ENCODE assay signal across 33 cellular contexts in genomic region chr1:242059976-242060375, GRCh38.
"Had no signal": no experiment of that assay in that cellular context is flagged by ENCODE, and none has a peak within 500 bp of the region (broad histone marks: within the 10 kb centered on the region; RNA-seq: fewer than 3 reads in every experiment).

No MANE protein-coding gene starts in this region.

- H3K4me1 ChIP-seq: ascending aorta had no signal

- H3K36me3 Mint-ChIP-seq: activated CD4-positive, alpha-beta memory T cell treated with anti-CD3 and anti-CD28 coated beads for 36 hours; activated naive CD4-positive, alpha-beta T cell treated with anti-CD3 and anti-CD28 coated beads, Interleukin-2, amount 50 U/mL, for 24 hours; activated naive CD8-positive, alpha-beta T cell; activated naive CD8-positive, alpha-beta T cell treated with anti-CD3 and anti-CD28 coated beads, Interleukin-2, amount 10 ng/mL, durations not matched to agents 7 days and 5 days; brain; T-cell had no signal

- H3K4me3 ChIP-seq: ascending aorta, cardiac muscle cell had no signal

- H3K9me3 Mint-ChIP-seq: activated B cell treated with CpG ODN at 0.5 μM for 24 hours; activated CD4-positive, alpha-beta memory T cell treated with anti-CD3 and anti-CD28 coated beads for 36 hours; activated CD4-positive, alpha-beta T cell treated with anti-CD3 and anti-CD28 coated beads, Interleukin-2, amount 10 ng/mL, durations not matched to agents 24 days and 14 days; activated CD8-positive, alpha-beta T cell treated with anti-CD3 and anti-CD28 coated beads for 36 hours; activated naive CD4-positive, alpha-beta T cell treated with anti-CD3 and anti-CD28 coated beads for 36 hours; activated naive CD4-positive, alpha-beta T cell treated with anti-CD3 and anti-CD28 coated beads, Interleukin-2, amount 50 U/mL, for 24 hours; activated naive CD8-positive, alpha-beta T cell treated with anti-CD3 and anti-CD28 coated beads, Interleukin-2, amount 10 ng/mL, durations not matched to agents 7 days and 5 days; activated naive CD8-positive, alpha-beta T cell treated with anti-CD3 and anti-CD28 coated beads, Interleukin-2, amount 50 U/mL, for 24 hours; activated T-cell treated with anti-CD3 and anti-CD28 coated beads, Interleukin-2, amount 50 U/mL, for 4 hours; activated T-cell treated with anti-CD3 and anti-CD28 coated beads, Interleukin-2, amount 50 U/mL, for 72 hours; activated T-helper 1 cell treated with anti-CD3 and anti-CD28 coated beads, Interleukin-12 subunit alpha, Interleukin-12 subunit beta, Interleukin-2, Interleukin-4 antibody, amounts not matched to agents 30 ng/mL and 10 ng/mL and 1 ng/mL, durations not matched to agents 14 hours and 24 hours and 36 hours; activated T-helper 17 cell treated with anti-CD3 and anti-CD28 coated beads, Interleukin-2, amount 50 U/mL, for 72 hours; central memory CD8-positive, alpha-beta T cell; T-cell had no signal

- H3K9me3 ChIP-seq: ascending aorta had no signal

- H3K27me3 ChIP-seq: ascending aorta, cardiac muscle cell had no signal

- H3K27ac Mint-ChIP-seq: activated B cell treated with CpG ODN at 0.5 μM for 24 hours; activated CD4-positive, alpha-beta memory T cell treated with anti-CD3 and anti-CD28 coated beads for 36 hours; activated CD4-positive, alpha-beta T cell treated with anti-CD3 and anti-CD28 coated beads, Interleukin-2, amount 10 ng/mL, durations not matched to agents 24 days and 14 days; activated CD8-positive, alpha-beta T cell treated with anti-CD3 and anti-CD28 coated beads for 36 hours; activated naive CD4-positive, alpha-beta T cell treated with anti-CD3 and anti-CD28 coated beads for 36 hours; activated naive CD4-positive, alpha-beta T cell treated with anti-CD3 and anti-CD28 coated beads, Interleukin-2, amount 50 U/mL, for 24 hours; activated naive CD8-positive, alpha-beta T cell; activated naive CD8-positive, alpha-beta T cell treated with anti-CD3 and anti-CD28 coated beads, Interleukin-2, amount 10 ng/mL, durations not matched to agents 7 days and 5 days; activated naive CD8-positive, alpha-beta T cell treated with anti-CD3 and anti-CD28 coated beads, Interleukin-2, amount 50 U/mL, for 24 hours; activated T-cell treated with anti-CD3 and anti-CD28 coated beads, Interleukin-2, amount 50 U/mL, for 72 hours; activated T-helper 1 cell treated with anti-CD3 and anti-CD28 coated beads, Interleukin-12 subunit alpha, Interleukin-12 subunit beta, Interleukin-2, Interleukin-4 antibody, amounts not matched to agents 30 ng/mL and 10 ng/mL and 1 ng/mL, durations not matched to agents 14 hours and 24 hours and 36 hours; activated T-helper 17 cell treated with anti-CD3 and anti-CD28 coated beads, Interleukin-2, amount 50 U/mL, for 72 hours; T-cell; T-helper 17 cell had no signal

- H3K27me3 Mint-ChIP-seq: activated B cell treated with CpG ODN at 0.5 μM for 24 hours; activated CD4-positive, alpha-beta memory T cell treated with anti-CD3 and anti-CD28 coated beads for 36 hours; activated CD4-positive, alpha-beta T cell treated with anti-CD3 and anti-CD28 coated beads, Interleukin-2, amount 10 ng/mL, durations not matched to agents 24 days and 14 days; activated CD8-positive, alpha-beta T cell treated with anti-CD3 and anti-CD28 coated beads for 36 hours; activated naive CD8-positive, alpha-beta T cell; activated naive CD8-positive, alpha-beta T cell treated with anti-CD3 and anti-CD28 coated beads, Interleukin-2, amount 10 ng/mL, durations not matched to agents 7 days and 5 days; activated T-helper 17 cell treated with anti-CD3 and anti-CD28 coated beads, Interleukin-2, amount 50 U/mL, for 72 hours; central memory CD8-positive, alpha-beta T cell had no signal

- H3K4me1 Mint-ChIP-seq: activated B cell treated with CpG ODN at 0.5 μM for 24 hours; activated CD4-positive, alpha-beta T cell treated with anti-CD3 and anti-CD28 coated beads, Interleukin-2, amount 10 ng/mL, durations not matched to agents 24 days and 14 days; activated naive CD4-positive, alpha-beta T cell treated with anti-CD3 and anti-CD28 coated beads, Interleukin-2, amount 50 U/mL, for 24 hours; activated naive CD8-positive, alpha-beta T cell treated with anti-CD3 and anti-CD28 coated beads, Interleukin-2, amount 10 ng/mL, durations not matched to agents 7 days and 5 days; activated naive CD8-positive, alpha-beta T cell treated with anti-CD3 and anti-CD28 coated beads, Interleukin-2, amount 50 U/mL, for 24 hours; activated T-helper 17 cell treated with anti-CD3 and anti-CD28 coated beads, Interleukin-2, amount 50 U/mL, for 72 hours; central memory CD8-positive, alpha-beta T cell; T-cell; T-helper 17 cell had no signal

- H3K4me3 Mint-ChIP-seq: activated B cell treated with CpG ODN at 0.5 μM for 24 hours; activated CD4-positive, alpha-beta memory T cell treated with anti-CD3 and anti-CD28 coated beads for 36 hours; activated CD4-positive, alpha-beta T cell treated with anti-CD3 and anti-CD28 coated beads, Interleukin-2, amount 10 ng/mL, durations not matched to agents 24 days and 14 days; activated CD8-positive, alpha-beta T cell treated with anti-CD3 and anti-CD28 coated beads for 36 hours; activated naive CD4-positive, alpha-beta T cell treated with anti-CD3 and anti-CD28 coated beads for 36 hours; activated naive CD4-positive, alpha-beta T cell treated with anti-CD3 and anti-CD28 coated beads, Interleukin-2, amount 50 U/mL, for 24 hours; activated naive CD8-positive, alpha-beta T cell; activated naive CD8-positive, alpha-beta T cell treated with anti-CD3 and anti-CD28 coated beads, Interleukin-2, amount 10 ng/mL, durations not matched to agents 7 days and 5 days; activated naive CD8-positive, alpha-beta T cell treated with anti-CD3 and anti-CD28 coated beads, Interleukin-2, amount 50 U/mL, for 24 hours; activated T-cell treated with anti-CD3 and anti-CD28 coated beads, Interleukin-2, amount 50 U/mL, for 4 hours; activated T-cell treated with anti-CD3 and anti-CD28 coated beads, Interleukin-2, amount 50 U/mL, for 72 hours; activated T-helper 1 cell treated with anti-CD3 and anti-CD28 coated beads, Interleukin-12 subunit alpha, Interleukin-12 subunit beta, Interleukin-2, Interleukin-4 antibody, amounts not matched to agents 30 ng/mL and 10 ng/mL and 1 ng/mL, durations not matched to agents 14 hours and 24 hours and 36 hours; activated T-helper 17 cell treated with anti-CD3 and anti-CD28 coated beads, Interleukin-2, amount 50 U/mL, for 72 hours; brain; central memory CD8-positive, alpha-beta T cell; T-cell; T-helper 17 cell had no signal

- ATAC-seq: activated CD8-positive, alpha-beta T cell treated with anti-CD3 and anti-CD28 coated beads for 36 hours; activated naive CD8-positive, alpha-beta T cell treated with anti-CD3 and anti-CD28 coated beads, Interleukin-2, amount 50 U/mL, for 24 hours; activated T-cell treated with anti-CD3 and anti-CD28 coated beads, Interleukin-2, amount 50 U/mL, for 4 hours; activated T-cell treated with anti-CD3 and anti-CD28 coated beads, Interleukin-2, amount 50 U/mL, for 72 hours; activated T-helper 17 cell treated with anti-CD3 and anti-CD28 coated beads, Interleukin-2, amount 50 U/mL, for 72 hours; T-cell; T-helper 17 cell had no signal

- H3K27ac ChIP-seq: ascending aorta, cardiac muscle cell, VCaP had no signal

- DNase-seq: activated B cell treated with CpG ODN at 0.5 μM for 24 hours; activated CD4-positive, alpha-beta memory T cell treated with anti-CD3 and anti-CD28 coated beads for 36 hours; activated CD4-positive, alpha-beta T cell treated with anti-CD3 and anti-CD28 coated beads for 4 hours; activated CD4-positive, alpha-beta T cell treated with anti-CD3 and anti-CD28 coated beads, Interleukin-2, amount 50 U/mL, for 1 hour; activated CD4-positive, alpha-beta T cell treated with anti-CD3 and anti-CD28 coated beads, Interleukin-2, amount 50 U/mL, for 4 hours; activated CD4-positive, CD25-positive, alpha-beta regulatory T cell treated with anti-CD3 and anti-CD28 coated beads, Interleukin-2, amount 50 U/mL, for 72 hours; activated CD8-positive, alpha-beta memory T cell treated with anti-CD3 and anti-CD28 coated beads, Interleukin-2, amount 50 U/mL, for 4 hours; activated CD8-positive, alpha-beta T cell treated with anti-CD3 and anti-CD28 coated beads for 36 hours; activated effector memory CD4-positive, alpha-beta T cell treated with anti-CD3 and anti-CD28 coated beads, Interleukin-2, amount 50 U/mL, for 16 hours; activated gamma-delta T cell treated with Interleukin-2 at 50 U/mL for 16 hours; activated naive CD4-positive, alpha-beta T cell; activated naive CD4-positive, alpha-beta T cell treated with anti-CD3 and anti-CD28 coated beads for 36 hours; activated naive CD8-positive, alpha-beta T cell treated with anti-CD3 and anti-CD28 coated beads, Interleukin-2, amount 10 ng/mL, durations not matched to agents 7 days and 5 days; activated naive CD8-positive, alpha-beta T cell treated with anti-CD3 and anti-CD28 coated beads, Interleukin-2, amount 50 U/mL, for 24 hours; activated T-cell treated with anti-CD3 and anti-CD28 coated beads for 4 hours; activated T-cell treated with anti-CD3 and anti-CD28 coated beads, Interleukin-2, amount 50 U/mL, for 1 hour; activated T-cell treated with anti-CD3 and anti-CD28 coated beads, Interleukin-2, amount 50 U/mL, for 4 hours; activated T-cell treated with anti-CD3 and anti-CD28 coated beads, Interleukin-2, amount 50 U/mL, for 72 hours; amygdala; caudate nucleus; cerebellar nuclear complex; T-cell; T-helper 17 cell had no signal

- H3K36me3 ChIP-seq: ascending aorta, cardiac muscle cell had no signal
